1 cellular context compared by ENCODE assay signal in the genomic region with DNA sequence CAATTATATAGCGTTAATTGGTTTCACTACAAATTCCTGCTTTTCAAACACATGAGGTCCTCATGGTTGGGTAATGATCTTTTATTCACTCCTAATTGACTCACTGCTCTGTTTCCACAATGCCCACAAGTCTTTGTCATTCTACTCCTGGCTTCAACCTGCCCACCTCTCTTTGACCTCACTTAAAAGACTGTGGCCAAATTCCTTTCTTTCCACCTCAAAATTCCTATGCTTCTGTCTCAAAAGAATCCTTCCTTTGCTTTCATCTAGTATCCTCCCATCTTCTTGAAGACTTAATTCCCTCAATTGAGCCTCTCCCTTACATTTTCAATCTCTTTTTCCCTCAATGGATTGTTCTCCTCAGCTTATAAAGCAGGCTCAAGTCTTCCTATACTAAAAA.
TF ChIP-seq lines count a peak whose summit lies in the region.

No MANE protein-coding gene starts in this region.

TF ChIP-seq in WTC11, 78 proteins besides CTCF, POLR2A, EP300 and RAD21 (continued from another document):
- TF ChIP-seq, protein P1, sequence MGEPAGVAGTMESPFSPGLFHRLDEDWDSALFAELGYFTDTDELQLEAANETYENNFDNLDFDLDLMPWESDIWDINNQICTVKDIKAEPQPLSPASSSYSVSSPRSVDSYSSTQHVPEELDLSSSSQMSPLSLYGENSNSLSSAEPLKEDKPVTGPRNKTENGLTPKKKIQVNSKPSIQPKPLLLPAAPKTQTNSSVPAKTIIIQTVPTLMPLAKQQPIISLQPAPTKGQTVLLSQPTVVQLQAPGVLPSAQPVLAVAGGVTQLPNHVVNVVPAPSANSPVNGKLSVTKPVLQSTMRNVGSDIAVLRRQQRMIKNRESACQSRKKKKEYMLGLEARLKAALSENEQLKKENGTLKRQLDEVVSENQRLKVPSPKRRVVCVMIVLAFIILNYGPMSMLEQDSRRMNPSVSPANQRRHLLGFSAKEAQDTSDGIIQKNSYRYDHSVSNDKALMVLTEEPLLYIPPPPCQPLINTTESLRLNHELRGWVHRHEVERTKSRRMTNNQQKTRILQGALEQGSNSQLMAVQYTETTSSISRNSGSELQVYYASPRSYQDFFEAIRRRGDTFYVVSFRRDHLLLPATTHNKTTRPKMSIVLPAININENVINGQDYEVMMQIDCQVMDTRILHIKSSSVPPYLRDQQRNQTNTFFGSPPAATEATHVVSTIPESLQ (CRISPR knock-in tag; IDR thresholded peaks at IDR 0.05): no peak
- no peak for TF ChIP-seq GABPB1 (CRISPR knock-in tag; IDR thresholded peaks at IDR 0.05)
- no peak for TF ChIP-seq GTF2I (CRISPR knock-in tag; conservative IDR thresholded peaks at IDR 0.05)
- TF ChIP-seq, protein P2, sequence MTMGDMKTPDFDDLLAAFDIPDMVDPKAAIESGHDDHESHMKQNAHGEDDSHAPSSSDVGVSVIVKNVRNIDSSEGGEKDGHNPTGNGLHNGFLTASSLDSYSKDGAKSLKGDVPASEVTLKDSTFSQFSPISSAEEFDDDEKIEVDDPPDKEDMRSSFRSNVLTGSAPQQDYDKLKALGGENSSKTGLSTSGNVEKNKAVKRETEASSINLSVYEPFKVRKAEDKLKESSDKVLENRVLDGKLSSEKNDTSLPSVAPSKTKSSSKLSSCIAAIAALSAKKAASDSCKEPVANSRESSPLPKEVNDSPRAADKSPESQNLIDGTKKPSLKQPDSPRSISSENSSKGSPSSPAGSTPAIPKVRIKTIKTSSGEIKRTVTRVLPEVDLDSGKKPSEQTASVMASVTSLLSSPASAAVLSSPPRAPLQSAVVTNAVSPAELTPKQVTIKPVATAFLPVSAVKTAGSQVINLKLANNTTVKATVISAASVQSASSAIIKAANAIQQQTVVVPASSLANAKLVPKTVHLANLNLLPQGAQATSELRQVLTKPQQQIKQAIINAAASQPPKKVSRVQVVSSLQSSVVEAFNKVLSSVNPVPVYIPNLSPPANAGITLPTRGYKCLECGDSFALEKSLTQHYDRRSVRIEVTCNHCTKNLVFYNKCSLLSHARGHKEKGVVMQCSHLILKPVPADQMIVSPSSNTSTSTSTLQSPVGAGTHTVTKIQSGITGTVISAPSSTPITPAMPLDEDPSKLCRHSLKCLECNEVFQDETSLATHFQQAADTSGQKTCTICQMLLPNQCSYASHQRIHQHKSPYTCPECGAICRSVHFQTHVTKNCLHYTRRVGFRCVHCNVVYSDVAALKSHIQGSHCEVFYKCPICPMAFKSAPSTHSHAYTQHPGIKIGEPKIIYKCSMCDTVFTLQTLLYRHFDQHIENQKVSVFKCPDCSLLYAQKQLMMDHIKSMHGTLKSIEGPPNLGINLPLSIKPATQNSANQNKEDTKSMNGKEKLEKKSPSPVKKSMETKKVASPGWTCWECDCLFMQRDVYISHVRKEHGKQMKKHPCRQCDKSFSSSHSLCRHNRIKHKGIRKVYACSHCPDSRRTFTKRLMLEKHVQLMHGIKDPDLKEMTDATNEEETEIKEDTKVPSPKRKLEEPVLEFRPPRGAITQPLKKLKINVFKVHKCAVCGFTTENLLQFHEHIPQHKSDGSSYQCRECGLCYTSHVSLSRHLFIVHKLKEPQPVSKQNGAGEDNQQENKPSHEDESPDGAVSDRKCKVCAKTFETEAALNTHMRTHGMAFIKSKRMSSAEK (CRISPR knock-in tag; IDR thresholded peaks at IDR 0.05; ENCODE audit: borderline replicate concordance): no peak
- no peak for TF ChIP-seq MYBL2 (CRISPR knock-in tag; IDR thresholded peaks at IDR 0.05)
- TF ChIP-seq ZNF416 (CRISPR knock-in tag; IDR thresholded peaks at IDR 0.05): no peak
- no peak for TF ChIP-seq ZNF121 (CRISPR knock-in tag; IDR thresholded peaks at IDR 0.05)
TF ChIP-seq in WTC11: peak in this region for 0.
